Comparison of ENCODE assay signal across 40 cellular contexts in the genomic region with DNA sequence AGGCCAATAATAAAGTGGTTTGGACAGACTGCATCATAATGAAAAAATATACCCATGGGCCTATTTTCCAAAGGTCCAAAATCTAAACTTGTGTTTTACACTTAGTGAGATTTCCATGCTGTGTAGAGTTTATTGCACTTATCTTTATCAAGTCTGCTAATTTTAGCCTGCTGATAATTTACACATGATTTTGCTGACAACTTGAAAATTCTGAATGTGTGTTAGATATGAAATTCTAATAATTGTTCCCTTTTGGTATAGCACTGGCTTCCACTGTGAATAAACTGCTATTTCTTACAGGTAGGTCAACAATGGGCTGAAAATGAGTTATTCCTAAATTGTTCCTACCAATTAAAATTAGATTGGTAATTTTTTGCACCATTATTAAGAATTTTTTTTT.
"Had no signal": no experiment of that assay in that cellular context is flagged by ENCODE, and none has a peak within 500 bp of the region (broad histone marks: within the 10 kb centered on the region; RNA-seq: fewer than 3 reads in every experiment).

No MANE protein-coding gene starts in this region.

- H3K4me1 Mint-ChIP-seq: activated naive CD4-positive, alpha-beta T cell treated with anti-CD3 and anti-CD28 coated beads, Interleukin-2, amount 10 ng/mL, durations not matched to agents 7 days and 5 days; activated naive CD4-positive, alpha-beta T cell treated with anti-CD3 and anti-CD28 coated beads, Interleukin-2, amount 50 U/mL, for 24 hours; activated naive CD8-positive, alpha-beta T cell treated with anti-CD3 and anti-CD28 coated beads for 36 hours; activated naive CD8-positive, alpha-beta T cell treated with anti-CD3 and anti-CD28 coated beads, Interleukin-2, amount 10 ng/mL, durations not matched to agents 7 days and 5 days; activated naive CD8-positive, alpha-beta T cell treated with anti-CD3 and anti-CD28 coated beads, Interleukin-2, amount 50 U/mL, for 24 hours; activated T-helper 17 cell treated with anti-CD3 and anti-CD28 coated beads, Interleukin-2, amount 50 U/mL, for 72 hours; brain; central memory CD8-positive, alpha-beta T cell had no signal

- H3K9me3 Mint-ChIP-seq: activated naive CD4-positive, alpha-beta T cell treated with anti-CD3 and anti-CD28 coated beads, Interleukin-2, amount 50 U/mL, for 24 hours; activated naive CD8-positive, alpha-beta T cell treated with anti-CD3 and anti-CD28 coated beads for 36 hours; brain had no signal

- FAIRE-seq: astrocyte, bronchial epithelial cell had no signal

- H3K9me3 ChIP-seq: adrenal gland, ascending aorta, body of pancreas, breast epithelium had no signal

- H3K27ac Mint-ChIP-seq: activated naive CD4-positive, alpha-beta T cell treated with anti-CD3 and anti-CD28 coated beads for 36 hours; activated naive CD4-positive, alpha-beta T cell treated with anti-CD3 and anti-CD28 coated beads, Interleukin-2, amount 10 ng/mL, durations not matched to agents 7 days and 5 days; activated naive CD4-positive, alpha-beta T cell treated with anti-CD3 and anti-CD28 coated beads, Interleukin-2, amount 50 U/mL, for 24 hours; activated naive CD4-positive, alpha-beta T cell treated with anti-CD3 and anti-CD28 coated beads, Interleukin-2, amount 50 U/mL, for 72 hours; activated naive CD8-positive, alpha-beta T cell; activated naive CD8-positive, alpha-beta T cell treated with anti-CD3 and anti-CD28 coated beads for 36 hours; activated naive CD8-positive, alpha-beta T cell treated with anti-CD3 and anti-CD28 coated beads, Interleukin-2, amount 10 ng/mL, durations not matched to agents 7 days and 5 days; activated naive CD8-positive, alpha-beta T cell treated with anti-CD3 and anti-CD28 coated beads, Interleukin-2, amount 50 U/mL, for 24 hours; activated T-cell treated with anti-CD3 and anti-CD28 coated beads, Interleukin-2, amount 50 U/mL, for 24 hours; activated T-cell treated with anti-CD3 and anti-CD28 coated beads, Interleukin-2, amount 50 U/mL, for 72 hours; activated T-helper 1 cell treated with anti-CD3 and anti-CD28 coated beads, Interleukin-12 subunit alpha, Interleukin-12 subunit beta, Interleukin-2, Interleukin-4 antibody, amounts not matched to agents 30 ng/mL and 10 ng/mL and 1 ng/mL, durations not matched to agents 14 hours and 24 hours and 36 hours; activated T-helper 17 cell treated with anti-CD3 and anti-CD28 coated beads, Interleukin-2, amount 50 U/mL, for 72 hours; activated T-helper 2 cell treated with anti-CD3 and anti-CD28 coated beads, Interferon-gamma antibody, Interleukin-2, Interleukin-4, amounts not matched to agents 10 μg/mL and 5 μg/mL and 100 μg/mL, durations not matched to agents 14 hours and 24 hours and 36 hours; brain had no signal

- H3K4me3 ChIP-seq: adrenal gland, ascending aorta, body of pancreas, breast epithelium, cardiac muscle cell had no signal

- H3K36me3 ChIP-seq: adrenal gland, ascending aorta, brain microvascular endothelial cell, breast epithelium, cardiac muscle cell had no signal

- H3K4me3 Mint-ChIP-seq: activated naive CD4-positive, alpha-beta T cell treated with anti-CD3 and anti-CD28 coated beads for 36 hours; activated naive CD4-positive, alpha-beta T cell treated with anti-CD3 and anti-CD28 coated beads, Interleukin-2, amount 10 ng/mL, durations not matched to agents 7 days and 5 days; activated naive CD4-positive, alpha-beta T cell treated with anti-CD3 and anti-CD28 coated beads, Interleukin-2, amount 50 U/mL, for 24 hours; activated naive CD8-positive, alpha-beta T cell; activated naive CD8-positive, alpha-beta T cell treated with anti-CD3 and anti-CD28 coated beads for 36 hours; activated naive CD8-positive, alpha-beta T cell treated with anti-CD3 and anti-CD28 coated beads, Interleukin-2, amount 10 ng/mL, durations not matched to agents 7 days and 5 days; activated naive CD8-positive, alpha-beta T cell treated with anti-CD3 and anti-CD28 coated beads, Interleukin-2, amount 50 U/mL, for 24 hours; activated T-cell treated with anti-CD3 and anti-CD28 coated beads, Interleukin-2, amount 50 U/mL, for 24 hours; activated T-cell treated with anti-CD3 and anti-CD28 coated beads, Interleukin-2, amount 50 U/mL, for 4 hours; activated T-cell treated with anti-CD3 and anti-CD28 coated beads, Interleukin-2, amount 50 U/mL, for 72 hours; activated T-helper 1 cell treated with anti-CD3 and anti-CD28 coated beads, Interleukin-12 subunit alpha, Interleukin-12 subunit beta, Interleukin-2, Interleukin-4 antibody, amounts not matched to agents 30 ng/mL and 10 ng/mL and 1 ng/mL, durations not matched to agents 14 hours and 24 hours and 36 hours; activated T-helper 17 cell treated with anti-CD3 and anti-CD28 coated beads, Interleukin-2, amount 50 U/mL, for 72 hours; brain; central memory CD8-positive, alpha-beta T cell had no signal

- H3K27me3 ChIP-seq: adrenal gland, ascending aorta, body of pancreas, brain microvascular endothelial cell, breast epithelium, cardiac muscle cell had no signal

- ATAC-seq: activated naive CD4-positive, alpha-beta T cell treated with anti-CD3 and anti-CD28 coated beads, Interleukin-2, amount 50 U/mL, for 72 hours; activated naive CD8-positive, alpha-beta T cell treated with anti-CD3 and anti-CD28 coated beads, Interleukin-2, amount 50 U/mL, for 24 hours; activated T-cell treated with anti-CD3 and anti-CD28 coated beads, Interleukin-2, amount 50 U/mL, for 4 hours; activated T-cell treated with anti-CD3 and anti-CD28 coated beads, Interleukin-2, amount 50 U/mL, for 72 hours; activated T-helper 17 cell treated with anti-CD3 and anti-CD28 coated beads, Interleukin-2, amount 50 U/mL, for 72 hours; body of pancreas had no signal

- H3K36me3 Mint-ChIP-seq: activated naive CD4-positive, alpha-beta T cell treated with anti-CD3 and anti-CD28 coated beads, Interleukin-2, amount 10 ng/mL, durations not matched to agents 7 days and 5 days; activated naive CD4-positive, alpha-beta T cell treated with anti-CD3 and anti-CD28 coated beads, Interleukin-2, amount 50 U/mL, for 24 hours; activated naive CD4-positive, alpha-beta T cell treated with anti-CD3 and anti-CD28 coated beads, Interleukin-2, amount 50 U/mL, for 72 hours; activated naive CD8-positive, alpha-beta T cell; activated naive CD8-positive, alpha-beta T cell treated with anti-CD3 and anti-CD28 coated beads for 36 hours; activated naive CD8-positive, alpha-beta T cell treated with anti-CD3 and anti-CD28 coated beads, Interleukin-2, amount 10 ng/mL, durations not matched to agents 7 days and 5 days; brain had no signal

- H3K4me1 ChIP-seq: adrenal gland, ascending aorta, body of pancreas, breast epithelium had no signal

- H3K27me3 Mint-ChIP-seq: activated naive CD4-positive, alpha-beta T cell treated with anti-CD3 and anti-CD28 coated beads, Interleukin-2, amount 10 ng/mL, durations not matched to agents 7 days and 5 days; activated naive CD4-positive, alpha-beta T cell treated with anti-CD3 and anti-CD28 coated beads, Interleukin-2, amount 50 U/mL, for 24 hours; activated naive CD8-positive, alpha-beta T cell; activated naive CD8-positive, alpha-beta T cell treated with anti-CD3 and anti-CD28 coated beads for 36 hours; activated naive CD8-positive, alpha-beta T cell treated with anti-CD3 and anti-CD28 coated beads, Interleukin-2, amount 10 ng/mL, durations not matched to agents 7 days and 5 days; activated naive CD8-positive, alpha-beta T cell treated with anti-CD3 and anti-CD28 coated beads, Interleukin-2, amount 50 U/mL, for 24 hours; activated T-cell treated with anti-CD3 and anti-CD28 coated beads, Interleukin-2, amount 50 U/mL, for 24 hours; activated T-helper 17 cell treated with anti-CD3 and anti-CD28 coated beads, Interleukin-2, amount 50 U/mL, for 72 hours; brain; central memory CD8-positive, alpha-beta T cell had no signal

- H3K27ac ChIP-seq: adrenal gland, ascending aorta, body of pancreas, brain microvascular endothelial cell, breast epithelium, cardiac muscle cell had no signal

- DNase-seq: activated effector memory CD4-positive, alpha-beta T cell treated with anti-CD3 and anti-CD28 coated beads, Interleukin-2, amount 50 U/mL, for 16 hours; activated effector memory CD4-positive, alpha-beta T cell treated with Interleukin-2 at 50 U/mL for 16 hours; activated gamma-delta T cell; activated gamma-delta T cell treated with Interleukin-2 at 50 U/mL for 16 hours; activated naive CD4-positive, alpha-beta T cell; activated naive CD4-positive, alpha-beta T cell treated with anti-CD3 and anti-CD28 coated beads for 36 hours; activated naive CD4-positive, alpha-beta T cell treated with anti-CD3 and anti-CD28 coated beads, Interleukin-2, amount 10 ng/mL, durations not matched to agents 7 days and 5 days; activated naive CD4-positive, alpha-beta T cell treated with anti-CD3 and anti-CD28 coated beads, Interleukin-2, amount 50 U/mL, for 16 hours; activated naive CD4-positive, alpha-beta T cell treated with Interleukin-2 at 50 U/mL for 16 hours; activated naive CD8-positive, alpha-beta T cell treated with anti-CD3 and anti-CD28 coated beads for 36 hours; activated naive CD8-positive, alpha-beta T cell treated with anti-CD3 and anti-CD28 coated beads, Interleukin-2, amount 10 ng/mL, durations not matched to agents 7 days and 5 days; activated naive CD8-positive, alpha-beta T cell treated with anti-CD3 and anti-CD28 coated beads, Interleukin-2, amount 50 U/mL, for 24 hours; activated T-cell treated with anti-CD3 and anti-CD28 coated beads, Interleukin-2, amount 50 U/mL, for 1 hour; activated T-cell treated with anti-CD3 and anti-CD28 coated beads, Interleukin-2, amount 50 U/mL, for 24 hours; activated T-cell treated with anti-CD3 and anti-CD28 coated beads, Interleukin-2, amount 50 U/mL, for 4 hours; activated T-cell treated with anti-CD3 and anti-CD28 coated beads, Interleukin-2, amount 50 U/mL, for 48 hours; activated T-cell treated with anti-CD3 and anti-CD28 coated beads, Interleukin-2, amount 50 U/mL, for 72 hours; adrenal gland; amniotic stem cell; amygdala; anterior cingulate cortex; aorta; body of pancreas; brain microvascular endothelial cell; caudate nucleus; central memory CD4-positive, alpha-beta T cell; cerebellar nuclear complex had no signal
